18 cellular contexts compared by ENCODE assay signal in the genomic region with DNA sequence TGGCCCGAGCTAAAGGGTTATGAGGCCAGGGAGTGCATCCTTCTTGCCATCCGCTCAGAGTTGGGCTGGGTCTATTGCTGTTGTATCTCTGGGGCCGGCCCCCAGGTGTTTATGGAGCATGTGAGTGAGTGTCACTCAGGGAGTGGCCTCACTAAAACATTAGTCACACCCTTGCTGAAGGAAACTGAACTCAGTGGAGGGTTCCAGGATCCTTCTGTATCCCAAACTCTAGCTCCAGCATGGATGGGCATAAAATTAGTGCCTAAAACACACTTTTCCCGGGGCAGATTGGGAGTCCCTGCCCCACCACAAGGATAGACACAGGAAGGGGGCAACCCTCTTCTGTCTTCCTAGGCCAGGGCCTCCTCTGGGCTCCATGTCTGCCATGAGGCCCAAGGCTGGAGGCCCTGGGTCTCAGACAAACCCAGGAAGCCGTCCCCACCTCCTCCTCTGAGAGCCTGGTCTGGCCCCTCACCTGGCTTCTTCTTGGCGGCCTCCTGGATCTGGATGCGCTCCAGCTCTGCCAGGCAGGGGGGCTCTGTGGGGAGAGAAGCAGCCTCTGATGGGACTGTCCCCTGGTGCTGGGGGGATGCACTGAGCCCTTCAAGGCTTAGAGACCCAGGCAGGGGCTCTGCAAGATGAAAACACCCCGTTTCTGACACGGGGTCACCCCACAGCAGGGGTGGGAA. TPM values are rescaled to one million over a fixed set of nuclear protein-coding genes. Genes with fewer than 3 reads are reported as not detected.
A peak's percentile ranks its signal among the peaks of the same experiment; 100 is the strongest.
DNase-seq lines count a peak whose midpoint lies in the region; ATAC-seq, FAIRE-seq and TF ChIP-seq lines count a peak whose summit lies in the region.
"Had no signal": no experiment of that assay in that cellular context is flagged by ENCODE, and none has a peak within 500 bp of the region (broad histone marks: within the 10 kb centered on the region; RNA-seq: fewer than 3 reads in every experiment).

No MANE protein-coding gene starts in this region.

- H3K4me2 ChIP-seq in K562 (ENCODE audit: insufficient read depth, low read length) (no peak overlapping the region), mesenchymal stem cell (ENCODE audit: low read length, poor library complexity, severe bottlenecking) (no peak overlapping the region), HepG2 (ENCODE audit: low read depth, low read length) (no peak overlapping the region), OCI-LY7 (ENCODE audit: low read length) (no peak overlapping the region)

- no peak overlapping the region for H4K8ac ChIP-seq in mesenchymal stem cell (ENCODE audit: low read length)

- CTCF ChIA-PET in CD4-positive, alpha-beta T cell (lab: Charles Lee) = no interaction called here
- CTCF ChIA-PET in K562 (lab: Yijun Ruan, JAX; ENCODE audit: low intra/inter-chr PET ratio) (no interaction called here), HepG2 (lab: Yijun Ruan, JAX; ENCODE audit: low intra/inter-chr PET ratio, low total read pairs) (no interaction called here), OCI-LY7 (lab: Charles Lee; ENCODE audit: unreplicated experiment) (no interaction called here)

- no peak for TF ChIP-seq EP300 in K562 (IDR thresholded peaks at IDR 0.05; ENCODE audit: low read length)
- TF ChIP-seq EP300 in HepG2 (IDR thresholded peaks at IDR 0.05; ENCODE audit: low read depth in 2 of 2, low read length in 2 of 2) = no peak
- TF ChIP-seq EP300 in HepG2 (CRISPR knock-in tag; IDR thresholded peaks at IDR 0.05; ENCODE audit: borderline replicate concordance) = no peak
- no peak for TF ChIP-seq EP300 in tibial nerve (IDR thresholded peaks at IDR 0.05)

- intact Hi-C loops in CD4-positive, alpha-beta T cell (cut with DNase I, micrococcal nuclease) = no loop called here
- intact Hi-C loops in K562 (cut with micrococcal nuclease) = loop anchor here (5.0 kb wide), 1 partner anchor 263 kb away; no protein-coding TSS in a partner anchor
- intact Hi-C loops in HepG2 (cut with micrococcal nuclease; ENCODE audit: unreplicated experiment) = no loop called here
- intact Hi-C loops in left lung (cut with DNase I) = no loop called here
- intact Hi-C loops in OCI-LY7 (cut with micrococcal nuclease; ENCODE audit: unreplicated experiment) = loop anchor here (5.0 kb wide), 1 partner anchor 158 kb away; no protein-coding TSS in a partner anchor

- no peak overlapping the region for H3K4me3 ChIP-seq in K562
- no peak overlapping the region for H3K4me3 ChIP-seq in mesenchymal stem cell (ENCODE audit: insufficient read depth in 1 of 2, low read depth in 1 of 2, low read length in 2 of 2)
- no peak overlapping the region for H3K4me3 ChIP-seq in HepG2 (replicated peaks in 1 of 3; ENCODE audit: insufficient read depth in 1 of 3, low read depth in 2 of 3, low read length in 3 of 3)
- no peak overlapping the region for H3K4me3 ChIP-seq in left lung
- H3K4me3 ChIP-seq in OCI-LY7 (ENCODE audit: low read depth, low read length, poor library complexity, severe bottlenecking) = no peak overlapping the region
- no peak overlapping the region for H3K4me3 ChIP-seq in tibial nerve
- H3K4me3 ChIP-seq: coronary artery had no signal

- H3K4me3 Mint-ChIP-seq in CD4-positive, alpha-beta T cell = peak overlapping the region; percentile 71
- H3K4me3 Mint-ChIP-seq: HFFc6 had no signal

- peak overlapping the region; percentile 38 for H2BK15ac ChIP-seq in mesenchymal stem cell (ENCODE audit: low read depth, poor library complexity, severe bottlenecking)

- H4K20me1 ChIP-seq in K562 (replicated peaks; ENCODE audit: control insufficient read depth, insufficient read depth, low read length) (no peaks in the 10 kb centered on the region), HepG2 (ENCODE audit: insufficient read depth, low read length) (no peaks in the 10 kb centered on the region), OCI-LY7 (ENCODE audit: insufficient read depth, low read length) (no peaks in the 10 kb centered on the region)

- H3K4me1 ChIP-seq in K562 (replicated peaks in 1 of 2; ENCODE audit: control insufficient read depth in 2 of 2, insufficient read depth in 2 of 2, low read length in 2 of 2) (peaks cover 3 to 33% of the 10 kb centered on the region in 2 experiments; a peak in 3 of 5 replicates), mesenchymal stem cell (ENCODE audit: control insufficient read depth, insufficient read depth, low read depth, low read length) (peaks cover 10% of the 10 kb centered on the region), HepG2 (ENCODE audit: insufficient read depth, low read length) (peaks cover 68% of the 10 kb centered on the region), left lung (no peaks in the 10 kb centered on the region), OCI-LY7 (ENCODE audit: insufficient read depth, low read length, poor library complexity, severe bottlenecking) (no peaks in the 10 kb centered on the region), tibial nerve (peaks cover 0 to 22% (median 0%) of the 10 kb centered on the region in 4 donors)
- H3K4me1 ChIP-seq: parathyroid adenoma had no signal

- in situ Hi-C loops in K562 (cut with MboI) = loop anchor here (10.0 kb wide), 1 partner anchor 271 kb away; no protein-coding TSS in a partner anchor
- in situ Hi-C loops in HepG2 (cut with HindIII; ENCODE audit: extremely low pct_ligation_motif_present, low pct_unique_long_range_greater_than_20kb) = no loop called here

- POLR2A ChIA-PET in CD4-positive, alpha-beta T cell (lab: Charles Lee) = interaction anchor here (1.2 to 7.3 kb wide), 4 partner anchors 12 to 25 kb away, joined by 4 to 43 read pairs (median 4); a partner anchor contains a TSS
- POLR2A ChIA-PET in K562 (lab: Yijun Ruan, JAX) (interaction anchor here (0.7 to 2.0 kb wide), 5 partner anchors 20 to 321 kb away, joined by 3 to 6 read pairs (median 4); a partner anchor contains a TSS), HepG2 (lab: Yijun Ruan, JAX) (no interaction called here), OCI-LY7 (lab: Charles Lee) (no interaction called here)

- BruUV-seq in K562 (replicated peaks; lab: Mats Ljungman, UMichigan) (no TSS peak), HepG2 (replicated peaks; lab: Mats Ljungman, UMichigan) (no TSS peak), OCI-LY7 (replicated peaks; lab: Mats Ljungman, UMichigan) (no TSS peak)

- TF ChIP-seq POLR2A in H54 (IDR thresholded peaks at IDR 0.05; ENCODE audit: low read depth, low read length) = no peak
- TF ChIP-seq POLR2A in K562 (conservative IDR thresholded peaks at IDR 0.05) = no peak
- TF ChIP-seq POLR2A in HepG2 (IDR thresholded peaks at IDR 0.05; ENCODE audit: insufficient read depth in 1 of 2, low read depth in 2 of 2, low read length in 2 of 2) = no peak
- TF ChIP-seq POLR2A in tibial nerve (IDR thresholded peaks at IDR 0.05) = no peak

- H3K18ac ChIP-seq in mesenchymal stem cell (ENCODE audit: low read depth in 1 of 2, low read length in 2 of 2) = no peak overlapping the region

- no peak overlapping the region for H3K14ac ChIP-seq in mesenchymal stem cell (ENCODE audit: low read length in 2 of 2)

- no peak for FAIRE-seq in H54 (lab: Jason Lieb, UNC)
- no peak for FAIRE-seq in K562 (lab: Jason Lieb, UNC)
- no peak for FAIRE-seq in HepG2 (lab: Jason Lieb, UNC)

- TF ChIP-seq RAD21 in K562 (CRISPR knock-in tag; conservative IDR thresholded peaks at IDR 0.05 in 1 of 2, IDR thresholded peaks at IDR 0.05 in 1 of 2) (no peak), HepG2 (CRISPR knock-in tag; IDR thresholded peaks at IDR 0.05) (no peak)

- no peak overlapping the region for H2AK5ac ChIP-seq in mesenchymal stem cell (ENCODE audit: low read length, severe bottlenecking)

- H2BK5ac ChIP-seq in mesenchymal stem cell (ENCODE audit: low read depth, low read length, poor library complexity, severe bottlenecking) = no peak overlapping the region

- no peak overlapping the region for H3K23ac ChIP-seq in mesenchymal stem cell (ENCODE audit: low read length in 2 of 2)

- no peaks in the 10 kb centered on the region for H3K9me2 ChIP-seq in OCI-LY7 (ENCODE audit: insufficient read depth, low read length)

- H4K91ac ChIP-seq in mesenchymal stem cell (ENCODE audit: low read length) = no peak overlapping the region

- no peak overlapping the region for H2BK12ac ChIP-seq in mesenchymal stem cell (ENCODE audit: low read length in 2 of 2)

- peak overlapping the region in 1 of 2 experiments; percentile 46; a peak in 1 of 4 replicates for H3K9ac ChIP-seq in K562 (ENCODE audit: insufficient read depth in 1 of 2, low read depth in 2 of 2, low read length in 2 of 2)
- H3K9ac ChIP-seq in mesenchymal stem cell (ENCODE audit: low read length) = no peak overlapping the region
- H3K9ac ChIP-seq in HepG2 (ENCODE audit: insufficient read depth, low read depth, low read length) = no peak overlapping the region
- H3K9ac ChIP-seq: parathyroid adenoma had no signal

- H3K27me3 Mint-ChIP-seq in CD4-positive, alpha-beta T cell = peaks cover 25% of the 10 kb centered on the region

- H2AFZ ChIP-seq in K562 (ENCODE audit: low read depth, low read length) (no peak overlapping the region), mesenchymal stem cell (ENCODE audit: low read depth, low read length) (no peak overlapping the region), HepG2 (ENCODE audit: low read length) (no peak overlapping the region), OCI-LY7 (ENCODE audit: low read length) (no peak overlapping the region)
- H2AFZ ChIP-seq: parathyroid adenoma had no signal

- no peaks in the 10 kb centered on the region for H3K36me3 ChIP-seq in K562 (ENCODE audit: control insufficient read depth, insufficient read depth, low read length)
- H3K36me3 ChIP-seq in mesenchymal stem cell (ENCODE audit: control insufficient read depth in 1 of 2, insufficient read depth in 2 of 2, low read depth in 1 of 2, low read length in 2 of 2) = no peaks in the 10 kb centered on the region
- H3K36me3 ChIP-seq in HepG2 (replicated peaks in 1 of 2; ENCODE audit: control insufficient read depth in 1 of 2, insufficient read depth in 2 of 2, low read length in 2 of 2) = no peaks in the 10 kb centered on the region
- peaks cover 0 to 4% of the 10 kb centered on the region in 2 donors for H3K36me3 ChIP-seq in left lung
- no peaks in the 10 kb centered on the region for H3K36me3 ChIP-seq in OCI-LY7 (ENCODE audit: insufficient read depth, low read length)
- peaks cover 0 to 8% (median 0%) of the 10 kb centered on the region in 3 donors for H3K36me3 ChIP-seq in tibial nerve

- H2BK120ac ChIP-seq in mesenchymal stem cell (ENCODE audit: low read depth, low read length) = no peak overlapping the region

- H3K9me3 Mint-ChIP-seq in CD4-positive, alpha-beta T cell = no peaks in the 10 kb centered on the region
- H3K9me3 Mint-ChIP-seq: HFFc6 had no signal

- H3K4ac ChIP-seq in mesenchymal stem cell (ENCODE audit: low read depth in 1 of 2, low read length in 2 of 2) = peak overlapping the region in 1 of 2 experiments; percentile 6

- H3K36me3 Mint-ChIP-seq in CD4-positive, alpha-beta T cell (ENCODE audit: low read depth) = peaks cover 99% of the 10 kb centered on the region

- H3K9me1 ChIP-seq in K562 (ENCODE audit: control insufficient read depth, insufficient read depth, low read length) = no peaks in the 10 kb centered on the region

- no peaks in the 10 kb centered on the region for H3K27me3 ChIP-seq in CD4-positive, alpha-beta T cell (ENCODE audit: control insufficient read depth, insufficient read depth, low read length)
- H3K27me3 ChIP-seq in K562 (ENCODE audit: control insufficient read depth in 2 of 2, insufficient read depth in 2 of 2, low read length in 2 of 2) (peaks cover 8 to 25% of the 10 kb centered on the region in 2 experiments; a peak in 4 of 5 replicates), mesenchymal stem cell (ENCODE audit: control insufficient read depth in 1 of 2, insufficient read depth in 1 of 2, low read length in 2 of 2) (peaks cover 34 to 49% of the 10 kb centered on the region in 2 experiments), HepG2 (ENCODE audit: control insufficient read depth in 1 of 2, insufficient read depth in 2 of 2, low read length in 2 of 2) (no peaks in the 10 kb centered on the region), left lung (no peaks in the 10 kb centered on the region), tibial nerve (no peaks in the 10 kb centered on the region)

- no peak for DNase-seq in CD4-positive, alpha-beta T cell
- peak; percentile 70 for DNase-seq in H54 (ENCODE audit: insufficient read length, low spot score)
- peak in 1 of 4 experiments; percentile 31 for DNase-seq in K562 (ENCODE audit: extremely low read depth in 1 of 4, low spot score in 3 of 4)
- DNase-seq in mesenchymal stem cell = no peak
- DNase-seq in HepG2 (ENCODE audit: low spot score) = no peak
- no peak for DNase-seq in left lung
- no peak for DNase-seq in OCI-LY7 (ENCODE audit: low spot score)
- DNase-seq in tibial nerve (ENCODE audit: low spot score in 2 of 2) = no peak
- DNase-seq: activated CD4-positive, alpha-beta T cell treated with anti-CD3 and anti-CD28 coated beads for 4 hours; activated T-cell treated with anti-CD3 and anti-CD28 coated beads, Interleukin-2, amount 50 U/mL, for 1 hour; aorta; HFFc6; KG1; midbrain; NCI-H1417; stimulated activated naive CD4-positive, alpha-beta T cell treated with Interleukin-2 at 50 U/mL for 16 hours had no signal

- no peaks in the 10 kb centered on the region for H3K79me2 ChIP-seq in K562 (ENCODE audit: control insufficient read depth, insufficient read depth, low read length)
- H3K79me2 ChIP-seq in HepG2 (ENCODE audit: insufficient read depth, low read length) = no peaks in the 10 kb centered on the region
- H3K79me2 ChIP-seq in OCI-LY7 (ENCODE audit: insufficient read depth, low read depth, low read length) = no peaks in the 10 kb centered on the region
- H3K79me2 ChIP-seq: parathyroid adenoma had no signal

- no peak for ATAC-seq in CD4-positive, alpha-beta T cell (ENCODE audit: poor library complexity)
- ATAC-seq in K562 (peak; percentile 25; the same call in 2 of the 3 replicates), HepG2 (no peak), left lung (no peak)

- no peaks in the 10 kb centered on the region for H3K9me3 ChIP-seq in CD4-positive, alpha-beta T cell (ENCODE audit: control insufficient read depth, low read length)
- H3K9me3 ChIP-seq in K562 (replicated peaks; ENCODE audit: control insufficient read depth, insufficient read depth, low read depth, low read length) = no peaks in the 10 kb centered on the region
- no peaks in the 10 kb centered on the region for H3K9me3 ChIP-seq in mesenchymal stem cell (ENCODE audit: control insufficient read depth, low read length)
- H3K9me3 ChIP-seq in HepG2 (ENCODE audit: low read length) = no peaks in the 10 kb centered on the region
- H3K9me3 ChIP-seq in left lung = no peaks in the 10 kb centered on the region
- no peaks in the 10 kb centered on the region for H3K9me3 ChIP-seq in OCI-LY7 (ENCODE audit: low read length)
- H3K9me3 ChIP-seq in tibial nerve = no peaks in the 10 kb centered on the region

- 28% methylated on average over 9 of the region's 9 CpGs for WGBS in K562 (ENCODE audit: insufficient coverage, low coverage, missing lambda C conversion rate)
- 88% methylated on average over 9 of the region's 9 CpGs for WGBS in mesenchymal stem cell
- 57% methylated on average over 6 of the region's 9 CpGs for WGBS in HepG2 (ENCODE audit: low lambda C conversion rate)
- WGBS in tibial nerve, 2 donors = 81% methylated on average over 7 to 9 of the region's 9 CpGs

- H3K27ac ChIP-seq in CD4-positive, alpha-beta T cell (ENCODE audit: low read depth, low read length) = no peak overlapping the region
- H3K27ac ChIP-seq in K562 (ENCODE audit: extremely low read depth, low read depth, low read length) (no peak overlapping the region), mesenchymal stem cell (ENCODE audit: low read length, poor library complexity, severe bottlenecking) (no peak overlapping the region), HepG2 (ENCODE audit: extremely low read length, insufficient read depth, low read length) (no peak overlapping the region), left lung (no peak overlapping the region), OCI-LY7 (ENCODE audit: low read depth, low read length, poor library complexity, severe bottlenecking) (no peak overlapping the region), tibial nerve (no peak overlapping the region)
- H3K27ac ChIP-seq: coronary artery, parathyroid adenoma had no signal

- H3K27ac Mint-ChIP-seq in CD4-positive, alpha-beta T cell = peak overlapping the region; percentile 95
- H3K27ac Mint-ChIP-seq: HFFc6 had no signal

- peaks cover 44% of the 10 kb centered on the region for H3K4me1 Mint-ChIP-seq in CD4-positive, alpha-beta T cell (ENCODE audit: low read depth)

- TF ChIP-seq CTCF in CD4-positive, alpha-beta T cell (IDR thresholded peaks at IDR 0.05) = no peak
- TF ChIP-seq CTCF in K562 (IDR thresholded peaks at IDR 0.05 in 2 of 3, conservative IDR thresholded peaks at IDR 0.05 in 1 of 3; ENCODE audit: insufficient read depth in 2 of 3, low read depth in 1 of 3, low read length in 3 of 3) = no peak
- TF ChIP-seq CTCF in HepG2 (CRISPR knock-in tag; IDR thresholded peaks at IDR 0.05) = no peak
- TF ChIP-seq CTCF in left lung (IDR thresholded peaks at IDR 0.05) = no peak
- no peak for TF ChIP-seq CTCF in OCI-LY7 (conservative IDR thresholded peaks at IDR 0.05; ENCODE audit: low read length)
- no peak for TF ChIP-seq CTCF in tibial nerve (IDR thresholded peaks at IDR 0.05)

- H3K79me1 ChIP-seq in mesenchymal stem cell (replicated peaks; ENCODE audit: low read length, poor library complexity, severe bottlenecking) = no peaks in the 10 kb centered on the region

RNA-seq across cellular contexts. Expression of a gene that starts 24.5 kb away (rescaled TPM):
- 100 to 1,000 TPM; 976 to 998 TPM for total RNA-seq in CD4-positive, alpha-beta T cell
- total RNA-seq in K562 (2011; cell fraction: chromatin; rRNA removed; ENCODE audit: low replicate concordance) = 0.46 and 1.2 TPM in 2 replicates
- total RNA-seq in K562 (2011; cell fraction: nucleolus; rRNA removed) = 0.67 and 0.79 TPM in 2 replicates
- 0.59 and 1.1 TPM in 2 replicates for total RNA-seq in K562 (2011; cell fraction: nucleoplasm; rRNA removed)
- total RNA-seq in K562 (2014; rRNA removed) (0.04 and 0.82 TPM in 2 replicates), K562 (2014; rRNA removed; fragmentation: Illumina TruSeq; extraction: Trizol) (0.11 and 0.38 TPM in 2 replicates), K562 (2015; rRNA removed; fragmentation: Illumina TruSeq; extraction: Trizol) (0.11 and 0.19 TPM in 2 replicates), K562 (2021) (0.63 and 0.86 TPM in 2 replicates), HepG2 (2016; rRNA removed; fragmentation: Illumina TruSeq; extraction: Trizol) (4.7 and 8.6 TPM in 2 replicates), left lung (100 to 1,000 TPM in 1 of 2 donors, 10 to 100 TPM in 1; 69.7 to 107 TPM), OCI-LY7 (2022) (6.3 and 7.5 TPM in 2 replicates), tibial nerve (1 to 10 TPM; 2.1 to 9.9 (median 5.0) TPM)
- polyA plus RNA-seq in K562 (2011; rRNA removed) (0.04 and 0.09 TPM in 2 replicates), K562 (2014; fragmentation: Illumina TruSeq; extraction: Trizol) (0.08 and 0.09 TPM in 2 replicates), K562 (2014; fragmentation: Nextera tagmentation; extraction: Ambion mirVana) (not detected), K562 (2014; rRNA removed) (0.12 and 0.52 TPM in 2 replicates), HepG2 (2011; rRNA removed) (30.6 and 49.8 TPM in 2 replicates)
- 0.04 and 0.31 TPM in 2 replicates for polyA plus RNA-seq in K562 (2011; cell fraction: cytosol; rRNA removed)
- 0.30 and 0.63 TPM in 2 replicates for polyA plus RNA-seq in K562 (2011; cell fraction: nucleus; rRNA removed)
- 0.17 and 0.46 TPM in 2 replicates for polyA plus RNA-seq in K562 (2012)
- polyA minus RNA-seq in K562 (2011; rRNA and poly(A)+ RNA removed) = 0.04 and 0.18 TPM in 2 replicates
- polyA minus RNA-seq in K562 (2011; cell fraction: cytosol; rRNA and poly(A)+ RNA removed) = not detected in 2 replicates
- polyA minus RNA-seq in K562 (2011; cell fraction: nucleus; rRNA and poly(A)+ RNA removed) = 0.27 and 0.44 TPM in 2 replicates
- polyA plus RNA-seq in mesenchymal stem cell (2013, experiment 1 of 2) = 0.22 TPM
- polyA plus RNA-seq in mesenchymal stem cell (2013, experiment 2 of 2) = 0.30 TPM
- 1.9 and 2.3 TPM in 2 replicates for total RNA-seq in HepG2 (2016; cell fraction: cytosol; rRNA removed; fragmentation: Illumina TruSeq; extraction: Trizol; ENCODE audit: low read depth)
- total RNA-seq in HepG2 (2016; cell fraction: insoluble cytoplasmic fraction; rRNA removed; fragmentation: Illumina TruSeq; extraction: Trizol) = 5.6 and 7.5 TPM in 2 replicates
- 4.9 and 6.3 TPM in 2 replicates for total RNA-seq in HepG2 (2016; cell fraction: membrane; rRNA removed; fragmentation: Illumina TruSeq; extraction: Trizol)
- total RNA-seq in HepG2 (2016; cell fraction: nucleus; rRNA removed; fragmentation: Illumina TruSeq; extraction: Trizol) = 4.5 and 7.0 TPM in 2 replicates
- polyA plus RNA-seq in HepG2 (2011; cell fraction: cytosol; rRNA removed) = 36.8 and 39.8 TPM in 2 replicates
- polyA plus RNA-seq in HepG2 (2011; cell fraction: nucleus; rRNA removed) = 38.0 and 46.6 TPM in 2 replicates
- polyA plus RNA-seq in HepG2 (2012) = 3.4 and 5.3 TPM in 2 replicates
- polyA plus RNA-seq in HepG2 (2016; cell fraction: cytosol; fragmentation: Illumina TruSeq; extraction: Trizol; ENCODE audit: low read depth) = 2.4 and 2.5 TPM in 2 replicates
- polyA plus RNA-seq in HepG2 (2016; cell fraction: insoluble cytoplasmic fraction; fragmentation: Illumina TruSeq; extraction: Trizol; ENCODE audit: low read depth) = 4.6 and 4.7 TPM in 2 replicates
- polyA plus RNA-seq in HepG2 (2016; cell fraction: membrane; fragmentation: Illumina TruSeq; extraction: Trizol; ENCODE audit: low read depth) = 3.8 and 5.6 TPM in 2 replicates
- 12.2 and 13.8 TPM in 2 replicates for polyA plus RNA-seq in HepG2 (2016; cell fraction: nucleus; fragmentation: Illumina TruSeq; extraction: Trizol; ENCODE audit: insufficient read depth, low read depth)
- polyA minus RNA-seq in HepG2 (2011; rRNA and poly(A)+ RNA removed; ENCODE audit: low replicate concordance) = 2.5 and 69.1 TPM in 2 replicates
- 20.4 and 35.1 TPM in 2 replicates for polyA minus RNA-seq in HepG2 (2011; cell fraction: cytosol; rRNA and poly(A)+ RNA removed)
- 8.9 and 15.5 TPM in 2 replicates for polyA minus RNA-seq in HepG2 (2011; cell fraction: nucleus; rRNA and poly(A)+ RNA removed)
- total RNA-seq in OCI-LY7 (2014; rRNA removed; shearing (Covaris generic)) = 0.76 and 2.2 TPM in 2 replicates
- total RNA-seq: HFFc6 had no signal

Comparison
In these comparisons a context has a peak if more than half of its experiments do, and no peak if none do; other contexts are left out.
1. RNA of a gene that starts 24.5 kb away (total RNA-seq): 976 to 998 TPM in CD4-positive, alpha-beta T cell; 69.7 to 107 TPM in left lung, 1.9 to 8.6 TPM in HepG2, 0.76 to 7.5 TPM in OCI-LY7, 2.1 to 9.9 TPM in tibial nerve and 0.04 to 1.2 TPM in K562; every median in the first group is over 4 times any median in the second.
2. POLR2A ChIA-PET loops: an anchor here in CD4-positive, alpha-beta T cell (1.2 to 7.3 kb wide) and K562 (0.7 to 2.0 kb wide); none called in HepG2 and OCI-LY7.
3. intact Hi-C loops: an anchor here in K562 (5.0 kb wide) and OCI-LY7 (5.0 kb wide); none called in CD4-positive, alpha-beta T cell, HepG2 and left lung.